In the genomic region with DNA sequence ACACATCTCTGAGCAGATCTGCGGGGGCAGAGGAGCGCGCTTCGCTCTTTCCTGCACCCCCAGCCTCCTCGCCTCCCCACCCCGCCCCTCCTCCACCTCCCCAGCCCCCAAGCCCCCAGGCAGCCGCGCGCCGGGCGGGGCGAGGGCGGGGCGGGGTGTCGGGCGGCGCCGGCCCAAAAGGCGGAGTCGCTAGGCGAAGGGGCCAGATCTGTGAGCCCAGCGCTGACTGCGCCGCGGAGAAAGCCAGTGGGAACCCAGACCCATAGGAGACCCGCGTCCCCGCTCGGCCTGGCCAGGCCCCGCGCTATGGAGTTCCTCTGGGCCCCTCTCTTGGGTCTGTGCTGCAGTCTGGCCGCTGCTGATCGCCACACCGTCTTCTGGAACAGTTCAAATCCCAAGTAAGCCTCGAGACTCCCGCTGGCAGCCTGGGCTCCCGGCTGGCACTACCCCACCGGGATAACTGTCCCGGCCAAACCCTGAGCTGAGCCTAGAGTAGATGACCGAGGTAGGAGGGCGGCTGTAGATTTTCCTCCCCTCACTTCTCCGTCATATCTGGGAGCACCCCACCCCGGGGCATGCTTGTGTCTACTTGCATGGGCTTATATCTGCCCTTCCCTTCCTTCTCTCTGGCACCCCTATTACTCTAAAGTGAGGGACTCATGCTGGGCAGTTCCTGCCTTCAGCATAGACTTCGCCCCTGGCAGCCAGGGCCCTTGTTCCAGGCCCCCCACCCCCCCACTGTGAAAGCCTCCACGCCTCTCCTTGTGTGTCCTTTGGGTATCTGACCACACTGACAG, we compare ENCODE assay signal across 8 cellular contexts. TPM values are rescaled to one million over a fixed set of nuclear protein-coding genes. Genes with fewer than 3 reads are reported as not detected.
DNase-seq lines count a peak whose midpoint lies in the region; ATAC-seq, FAIRE-seq and TF ChIP-seq lines count a peak whose summit lies in the region.

Gene EFNA1 (plus strand): TSS at position 205 of the 797 bp plus-strand sequence. CDS start 102 bp downstream, at position 307.

- DNase-seq in GM13976 (ENCODE audit: low spot score) (peak; percentile 67), NCI-H69 (lab: John Stamatoyannopoulos, UW) (peak; percentile 82), foreskin melanocyte (peak; percentile 34), natural killer cell (peak; percentile 40), tibial artery (peak; percentile 55 to 77), GM19239 (ENCODE audit: insufficient read length, low spot score) (no peak), HCEC 1CT (no peak)
- DNase-seq in activated naive CD4-positive, alpha-beta T cell treated with Interleukin-2 at 50 U/mL for 16 hours: peak; percentile 52

- no peak for FAIRE-seq in GM19239 (lab: Jason Lieb, UNC)

- intact Hi-C loops in natural killer cell (cut with micrococcal nuclease) (loop anchor here (2.0 to 5.0 kb wide), 3 partner anchors 13 to 39 kb away; partner anchors contain the start of gene DPM3), tibial artery (cut with DNase I; ENCODE audit: low total_unique reads) (loop anchor here (5.0 kb wide), 1 partner anchor 36 kb away; no protein-coding TSS in a partner anchor)

- H3K9me3 ChIP-seq in tibial artery: no peaks in the 10 kb centered on the region

- ATAC-seq in natural killer cell: peak; percentile 41 to 48 (median 43)

- H3K4me3 ChIP-seq in tibial artery: peak within 1 kb of the TSS; percentile 55 to 59

- H3K27ac Mint-ChIP-seq in natural killer cell: peak within 1 kb of the TSS; percentile 74 to 87

- H3K27ac ChIP-seq in tibial artery: peak within 1 kb of the TSS; percentile 41 to 62

- peaks cover 0 to 39% (median 28%) of the 10 kb centered on the region in 4 donors for H3K4me1 ChIP-seq in tibial artery

- H3K27me3 Mint-ChIP-seq in natural killer cell (ENCODE audit: low read depth in 2 of 2): peaks cover 23 to 35% of the 10 kb centered on the region in 2 donors

- H3K36me3 ChIP-seq in tibial artery: peaks cover 0 to 18% (median 0%) of the 10 kb centered on the region in 3 donors

- H3K36me3 Mint-ChIP-seq in natural killer cell: no peaks in the 10 kb centered on the region

- in situ Hi-C loops in GM13976 (cut with MboI; ENCODE audit: low sequenced_read_pairs, unreplicated experiment): no loop called here

- peak within 1 kb of the TSS; percentile 93 for H3K4me3 Mint-ChIP-seq in natural killer cell

- TF ChIP-seq CTCF in GM13976 (IDR thresholded peaks at IDR 0.05; ENCODE audit: borderline replicate concordance, control extremely low read depth, extremely low read depth, insufficient read depth, missing control alignments): no peak
- TF ChIP-seq CTCF in natural killer cell (IDR thresholded peaks at IDR 0.05): no peak
- no peak for TF ChIP-seq CTCF in tibial artery (IDR thresholded peaks at IDR 0.05)

- no peaks in the 10 kb centered on the region for H3K9me3 Mint-ChIP-seq in natural killer cell

- H3K4me1 Mint-ChIP-seq in natural killer cell: peaks cover 22 to 40% of the 10 kb centered on the region in 2 donors

- peaks cover 0 to 43% of the 10 kb centered on the region in 2 donors for H3K27me3 ChIP-seq in tibial artery

RNA-seq across cellular contexts. Expression of gene EFNA1, which starts in this region (rescaled TPM):
- 1 to 10 TPM; 1.5 to 1.9 (median 1.9) TPM for total RNA-seq in natural killer cell

Comparison
In these comparisons a context has a peak if more than half of its experiments do, and no peak if none do; other contexts are left out.
1. DNase-seq: peak in GM13976 (single experiment), NCI-H69 (single experiment), activated naive CD4-positive, alpha-beta T cell treated with Interleukin-2 at 50 U/mL for 16 hours (single experiment), foreskin melanocyte (single experiment), natural killer cell (single experiment) and tibial artery (2 of 2); none in GM19239 (single experiment) and HCEC 1CT (single experiment).